Comparison of ENCODE assay signal across 12 cellular contexts in the genomic region with DNA sequence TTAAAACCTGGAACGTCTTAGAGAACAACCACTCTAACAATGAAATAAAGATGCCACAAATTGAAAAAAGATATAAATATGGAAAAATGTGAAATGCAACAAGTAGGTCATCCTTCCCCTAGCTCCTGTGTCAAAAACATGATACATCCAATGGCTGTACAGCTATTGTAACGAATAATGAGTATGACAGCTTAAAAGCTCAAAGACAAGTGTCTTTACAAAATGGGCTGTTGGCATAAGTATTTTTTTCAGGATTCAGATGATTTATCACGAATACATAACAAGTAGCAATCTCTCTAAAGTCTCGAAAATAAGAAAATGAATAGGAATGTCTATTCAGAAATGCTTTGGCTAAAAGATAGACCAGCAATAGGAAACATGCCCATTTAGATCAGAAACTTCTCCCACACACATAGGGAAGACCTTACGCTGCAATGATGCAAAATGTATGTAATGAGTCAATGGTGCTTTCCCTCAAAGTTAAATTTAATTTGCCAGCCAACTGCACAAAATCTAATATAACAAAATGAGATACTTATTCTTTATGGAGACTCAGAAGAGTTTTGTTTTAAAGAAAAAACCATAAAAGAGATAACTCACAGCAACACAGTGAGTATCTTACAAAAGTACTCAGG. TPM values are rescaled to one million over a fixed set of nuclear protein-coding genes. Genes with fewer than 3 reads are reported as not detected.
DNase-seq lines count a peak whose midpoint lies in the region; ATAC-seq and TF ChIP-seq lines count a peak whose summit lies in the region.
"Had no signal": no experiment of that assay in that cellular context is flagged by ENCODE, and none has a peak within 500 bp of the region (broad histone marks: within the 10 kb centered on the region; RNA-seq: fewer than 3 reads in every experiment).

No MANE protein-coding gene starts in this region.

- peaks cover 4% of the 10 kb centered on the region for H3K4me1 ChIP-seq in mesenchymal stem cell (ENCODE audit: control insufficient read depth, insufficient read depth, low read depth, low read length)

- no peaks in the 10 kb centered on the region for H3K36me3 Mint-ChIP-seq in activated CD4-positive, alpha-beta T cell treated with anti-CD3 and anti-CD28 coated beads for 36 hours (ENCODE audit: low read depth)

- H3K9me3 Mint-ChIP-seq in activated CD4-positive, alpha-beta T cell treated with anti-CD3 and anti-CD28 coated beads for 36 hours (ENCODE audit: low read depth) = no peaks in the 10 kb centered on the region

- H3K27ac ChIP-seq in mesenchymal stem cell (ENCODE audit: low read length, poor library complexity, severe bottlenecking) (no peak overlapping the region), RWPE1 (no peak overlapping the region)

- no peak overlapping the region for H2AFZ ChIP-seq in mesenchymal stem cell (ENCODE audit: low read depth, low read length)

- intact Hi-C loops in activated CD4-positive, alpha-beta T cell treated with anti-CD3 and anti-CD28 coated beads for 36 hours (cut with DNase I, micrococcal nuclease) = loop anchor here (1.0 to 5.0 kb wide), 11 partner anchors 73 to 855 kb away; a partner anchor contains a TSS

- no peak overlapping the region for H3K4ac ChIP-seq in mesenchymal stem cell (ENCODE audit: low read depth in 1 of 2, low read length in 2 of 2)

- H3K4me3 Mint-ChIP-seq in activated CD4-positive, alpha-beta T cell treated with anti-CD3 and anti-CD28 coated beads for 36 hours = peak overlapping the region; percentile 37

- no peak overlapping the region for H2BK15ac ChIP-seq in mesenchymal stem cell (ENCODE audit: low read depth, poor library complexity, severe bottlenecking)

- H3K27ac Mint-ChIP-seq in activated CD4-positive, alpha-beta T cell treated with anti-CD3 and anti-CD28 coated beads for 36 hours = peak overlapping the region; percentile 80

- POLR2A ChIA-PET in activated CD4-positive, alpha-beta T cell treated with anti-CD3 and anti-CD28 coated beads for 36 hours (lab: Charles Lee) = interaction anchor here (1.6 kb wide), 1 partner anchor 73 kb away, joined by 3 read pairs; no protein-coding TSS in a partner anchor
- POLR2A ChIA-PET in RWPE1 (lab: Yijun Ruan, JAX; ENCODE audit: low non-redundant PET) = no interaction called here

- ATAC-seq in activated CD4-positive, alpha-beta T cell treated with anti-CD3 and anti-CD28 coated beads for 36 hours = peak; percentile 46
- ATAC-seq in GM21619 (IDR thresholded peaks at IDR 0.05; ENCODE audit: unreplicated experiment) (peak; percentile 41), HG03565 (IDR thresholded peaks at IDR 0.05; ENCODE audit: unreplicated experiment) (peak; percentile 57), GM19023 (IDR thresholded peaks at IDR 0.05; ENCODE audit: unreplicated experiment) (no peak)

- H3K23ac ChIP-seq in mesenchymal stem cell (ENCODE audit: low read length in 2 of 2) = no peak overlapping the region

- no peak overlapping the region for H4K8ac ChIP-seq in mesenchymal stem cell (ENCODE audit: low read length)

- H2BK12ac ChIP-seq in mesenchymal stem cell (ENCODE audit: low read length in 2 of 2) = no peak overlapping the region

- peaks cover 0 to 27% of the 10 kb centered on the region in 2 experiments for H3K36me3 ChIP-seq in mesenchymal stem cell (ENCODE audit: control insufficient read depth in 1 of 2, insufficient read depth in 2 of 2, low read depth in 1 of 2, low read length in 2 of 2)

- H3K27me3 ChIP-seq in mesenchymal stem cell (ENCODE audit: control insufficient read depth in 1 of 2, insufficient read depth in 1 of 2, low read length in 2 of 2) = no peaks in the 10 kb centered on the region

- no peak overlapping the region for H4K91ac ChIP-seq in mesenchymal stem cell (ENCODE audit: low read length)

- peak overlapping the region in 1 of 2 experiments; percentile 59 for H3K4me3 ChIP-seq in mesenchymal stem cell (ENCODE audit: insufficient read depth in 1 of 2, low read depth in 1 of 2, low read length in 2 of 2)

- TF ChIP-seq CTCF in RWPE1 (conservative IDR thresholded peaks at IDR 0.05; ENCODE audit: low read depth) = no peak

- DNase-seq in activated CD4-positive, alpha-beta T cell treated with anti-CD3 and anti-CD28 coated beads for 36 hours = no peak
- no peak for DNase-seq in activated CD4-positive, alpha-beta T cell treated with anti-CD3 and anti-CD28 coated beads, Interleukin-2, amount 50 U/mL, for 1 hour
- no peak for DNase-seq in mesenchymal stem cell
- no peak for DNase-seq in RWPE1 (ENCODE audit: low spot score)
- no peak for DNase-seq in stimulated activated CD4-positive, alpha-beta T cell treated with anti-CD3 and anti-CD28 coated beads, Interleukin-12 subunit alpha, Interleukin-12 subunit beta, amount 100 ng/mL, for 4 hours
- DNase-seq: DMS 273 treated with DMSO at 0.1 percent for 48 hours, erythroblast, MV-4-11, NCI-H82 had no signal

- no peak overlapping the region for H3K4me2 ChIP-seq in mesenchymal stem cell (ENCODE audit: low read length, poor library complexity, severe bottlenecking)

- no peak overlapping the region for H2BK5ac ChIP-seq in mesenchymal stem cell (ENCODE audit: low read depth, low read length, poor library complexity, severe bottlenecking)

- no peak overlapping the region for H3K18ac ChIP-seq in mesenchymal stem cell (ENCODE audit: low read depth in 1 of 2, low read length in 2 of 2)

- peak overlapping the region; percentile 45 for H3K9ac ChIP-seq in mesenchymal stem cell (ENCODE audit: low read length)

- H3K27me3 Mint-ChIP-seq in activated CD4-positive, alpha-beta T cell treated with anti-CD3 and anti-CD28 coated beads for 36 hours = no peaks in the 10 kb centered on the region

- H3K79me1 ChIP-seq in mesenchymal stem cell (replicated peaks; ENCODE audit: low read length, poor library complexity, severe bottlenecking) = peaks cover 36% of the 10 kb centered on the region

- no peaks in the 10 kb centered on the region for H3K9me3 ChIP-seq in mesenchymal stem cell (ENCODE audit: control insufficient read depth, low read length)

- no peak overlapping the region for H2AK5ac ChIP-seq in mesenchymal stem cell (ENCODE audit: low read length, severe bottlenecking)

- H3K14ac ChIP-seq in mesenchymal stem cell (ENCODE audit: low read length in 2 of 2) = no peak overlapping the region

- CTCF ChIA-PET in activated CD4-positive, alpha-beta T cell treated with anti-CD3 and anti-CD28 coated beads for 36 hours (lab: Charles Lee) = interaction anchor here (0.8 to 1.5 kb wide), 3 partner anchors 9 to 321 kb away, joined by 3 to 6 read pairs (median 3); a partner anchor contains a TSS
- CTCF ChIA-PET in RWPE1 (lab: Yijun Ruan, JAX) = no interaction called here

- WGBS in mesenchymal stem cell = 91% methylated on average over 1 of the region's 5 CpGs

- peaks cover 67% of the 10 kb centered on the region for H3K4me1 Mint-ChIP-seq in activated CD4-positive, alpha-beta T cell treated with anti-CD3 and anti-CD28 coated beads for 36 hours

- H2BK120ac ChIP-seq in mesenchymal stem cell (ENCODE audit: low read depth, low read length) = no peak overlapping the region

RNA-seq across cellular contexts. Expression of a gene that starts 8.3 kb away (rescaled TPM):
- 1 to 10 TPM; 4.2 to 4.5 TPM for total RNA-seq in activated CD4-positive, alpha-beta T cell treated with anti-CD3 and anti-CD28 coated beads for 36 hours
- polyA plus RNA-seq in mesenchymal stem cell (2013, experiment 1 of 2) = 10.0 TPM
- 10.3 TPM for polyA plus RNA-seq in mesenchymal stem cell (2013, experiment 2 of 2)
